ENCODE assay signal across 8 cellular contexts in the genomic region with DNA sequence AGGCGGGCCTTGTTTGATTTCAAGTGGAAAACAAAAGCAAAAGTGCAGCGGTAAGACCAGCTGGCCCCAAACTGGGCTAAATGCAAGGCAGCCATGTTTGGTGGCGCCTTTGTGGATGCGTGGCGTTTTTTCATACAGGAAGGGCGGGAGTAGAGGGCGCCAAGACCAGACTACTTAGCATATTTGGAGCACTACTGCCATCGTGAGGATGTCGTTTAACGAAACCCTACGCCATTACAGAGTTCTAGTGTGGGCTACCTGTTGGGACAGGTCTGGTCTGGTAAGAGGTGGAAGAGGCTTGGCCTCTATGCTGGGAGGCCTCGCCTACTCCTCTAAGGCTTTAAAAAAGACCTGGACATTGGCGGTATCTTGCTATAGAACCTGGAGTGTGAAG.
A peak's percentile ranks its signal among the peaks of the same experiment; 100 is the strongest.
DNase-seq lines count a peak whose midpoint lies in the region; ATAC-seq, FAIRE-seq and TF ChIP-seq lines count a peak whose summit lies in the region.

No MANE protein-coding gene starts in this region.

- POLR2A ChIA-PET in GM12878 (lab: Charles Lee): no interaction called here

- TF ChIP-seq EP300 in GM12878 (IDR thresholded peaks at IDR 0.05; ENCODE audit: borderline replicate concordance in 1 of 2, control insufficient read depth in 1 of 2, low read depth in 2 of 2, low read length in 2 of 2): no peak

- H3K36me3 Mint-ChIP-seq in activated T-helper 1 cell treated with anti-CD3 and anti-CD28 coated beads, Interleukin-12 subunit alpha, Interleukin-12 subunit beta, Interleukin-2, Interleukin-4 antibody, amounts not matched to agents 30 ng/mL and 10 ng/mL and 1 ng/mL, durations not matched to agents 14 hours and 24 hours and 36 hours (ENCODE audit: low read depth): peaks cover 22% of the 10 kb centered on the region
- peaks cover 5% of the 10 kb centered on the region for H3K36me3 Mint-ChIP-seq in activated T-helper 17 cell treated with anti-CD3 and anti-CD28 coated beads, Interleukin-2, amount 50 U/mL, for 72 hours (ENCODE audit: low read depth)

- RAD21 ChIA-PET in GM12878 (lab: Charles Lee; ENCODE audit: unreplicated experiment): interaction anchor here (0.8 to 1.2 kb wide), 3 partner anchors 20 to 51 kb away, joined by 3 to 4 read pairs (median 3); no protein-coding TSS in a partner anchor

- H2AFZ ChIP-seq in GM12878 (ENCODE audit: control insufficient read depth, low read depth, low read length) (peak overlapping the region; percentile 75), osteoblast (ENCODE audit: low read length) (peak overlapping the region; percentile 64)

- H3K4me1 Mint-ChIP-seq in activated T-helper 1 cell treated with anti-CD3 and anti-CD28 coated beads, Interleukin-12 subunit alpha, Interleukin-12 subunit beta, Interleukin-2, Interleukin-4 antibody, amounts not matched to agents 30 ng/mL and 10 ng/mL and 1 ng/mL, durations not matched to agents 14 hours and 24 hours and 36 hours (ENCODE audit: low read depth): no peaks in the 10 kb centered on the region
- H3K4me1 Mint-ChIP-seq in activated T-helper 17 cell treated with anti-CD3 and anti-CD28 coated beads, Interleukin-2, amount 50 U/mL, for 72 hours: no peaks in the 10 kb centered on the region

- H3K27ac ChIP-seq in GM12878 (ENCODE audit: control insufficient read depth, insufficient read depth) (peak overlapping the region; percentile 91), osteoblast (ENCODE audit: low read depth, low read length) (no peak overlapping the region), tibial artery (no peak overlapping the region)

- CTCF ChIA-PET in GM12878 (lab: Yijun Ruan, JAX): interaction anchor here (0.8 kb wide), 1 partner anchor 9 kb away, joined by 5 read pairs; no protein-coding TSS in a partner anchor

- intact Hi-C loops in activated T-helper 1 cell treated with anti-CD3 and anti-CD28 coated beads, Interleukin-12 subunit alpha, Interleukin-12 subunit beta, Interleukin-2, Interleukin-4 antibody, amounts not matched to agents 30 ng/mL and 10 ng/mL and 1 ng/mL, durations not matched to agents 14 hours and 24 hours and 36 hours (cut with micrococcal nuclease): no loop called here
- intact Hi-C loops in GM12878 (cut with micrococcal nuclease; ENCODE audit: unreplicated experiment): loop anchor here (1.0 kb wide), 8 partner anchors 9 to 81 kb away; no protein-coding TSS in a partner anchor
- intact Hi-C loops in tibial artery (cut with DNase I; ENCODE audit: low total_unique reads): no loop called here

- TF ChIP-seq POLR2A in GM12878 (IDR thresholded peaks at IDR 0.05; ENCODE audit: low read depth, low read length): no peak

- peak; percentile 77 for TF ChIP-seq RAD21 in GM12878 (IDR thresholded peaks at IDR 0.05; ENCODE audit: insufficient read depth, low read depth, low read length)

- peak; percentile 35 for FAIRE-seq in GM12878 (lab: Jason Lieb, UNC)

- no peaks in the 10 kb centered on the region for H3K9me3 Mint-ChIP-seq in activated T-helper 1 cell treated with anti-CD3 and anti-CD28 coated beads, Interleukin-12 subunit alpha, Interleukin-12 subunit beta, Interleukin-2, Interleukin-4 antibody, amounts not matched to agents 30 ng/mL and 10 ng/mL and 1 ng/mL, durations not matched to agents 14 hours and 24 hours and 36 hours
- H3K9me3 Mint-ChIP-seq in activated T-helper 17 cell treated with anti-CD3 and anti-CD28 coated beads, Interleukin-2, amount 50 U/mL, for 72 hours: no peaks in the 10 kb centered on the region

- no peak overlapping the region for H3K27ac Mint-ChIP-seq in activated T-helper 1 cell treated with anti-CD3 and anti-CD28 coated beads, Interleukin-12 subunit alpha, Interleukin-12 subunit beta, Interleukin-2, Interleukin-4 antibody, amounts not matched to agents 30 ng/mL and 10 ng/mL and 1 ng/mL, durations not matched to agents 14 hours and 24 hours and 36 hours
- H3K27ac Mint-ChIP-seq in activated T-helper 17 cell treated with anti-CD3 and anti-CD28 coated beads, Interleukin-2, amount 50 U/mL, for 72 hours: no peak overlapping the region

- in situ Hi-C loops in GM12878 (cut with MboI): no loop called here

- peak; percentile 77 for DNase-seq in activated T-helper 1 cell treated with Interleukin-2 at 50 U/mL for 16 hours (ENCODE audit: low read depth)
- no peak for DNase-seq in activated T-helper 1 cell treated with anti-CD3 and anti-CD28 coated beads, Interleukin-12 subunit alpha, Interleukin-12 subunit beta, Interleukin-2, Interleukin-4 antibody, amounts not matched to agents 30 ng/mL and 10 ng/mL and 1 ng/mL, durations not matched to agents 14 hours and 24 hours and 36 hours (ENCODE audit: low spot score)
- peak; percentile 87 for DNase-seq in NCI-H1105 (lab: John Stamatoyannopoulos, UW)
- DNase-seq in GM12878 (ENCODE audit: low read depth, low spot score): peak; percentile 98
- peak; percentile 91 for DNase-seq in osteoblast (ENCODE audit: insufficient read length, low spot score, missing footprints)
- no peak for DNase-seq in tibial artery

- no peaks in the 10 kb centered on the region for H3K27me3 Mint-ChIP-seq in activated T-helper 1 cell treated with anti-CD3 and anti-CD28 coated beads, Interleukin-12 subunit alpha, Interleukin-12 subunit beta, Interleukin-2, Interleukin-4 antibody, amounts not matched to agents 30 ng/mL and 10 ng/mL and 1 ng/mL, durations not matched to agents 14 hours and 24 hours and 36 hours (ENCODE audit: insufficient read depth)
- H3K27me3 Mint-ChIP-seq in activated T-helper 17 cell treated with anti-CD3 and anti-CD28 coated beads, Interleukin-2, amount 50 U/mL, for 72 hours: no peaks in the 10 kb centered on the region

- no peaks in the 10 kb centered on the region; a peak in 1 of 4 replicates for H3K27me3 ChIP-seq in GM12878 (replicated peaks in 1 of 2; ENCODE audit: control insufficient read depth in 2 of 2, insufficient read depth in 2 of 2, low read length in 1 of 2)
- H3K27me3 ChIP-seq in osteoblast (ENCODE audit: insufficient read depth, low read length): peaks cover 11% of the 10 kb centered on the region
- H3K27me3 ChIP-seq in tibial artery: no peaks in the 10 kb centered on the region

- SMC1A ChIA-PET in GM12878 (lab: Charles Lee; ENCODE audit: uncharacterized antibody, unreplicated experiment): interaction anchor here (1.1 to 1.8 kb wide), 3 partner anchors 14 to 46 kb away, joined by 3 to 6 read pairs (median 3); no protein-coding TSS in a partner anchor

- H3K9ac ChIP-seq in GM12878 (ENCODE audit: control insufficient read depth, insufficient read depth, low read length): peak overlapping the region; percentile 67

- no TSS peak for BruUV-seq in GM12878 (replicated peaks; lab: Mats Ljungman, UMichigan)

- H4K20me1 ChIP-seq in GM12878 (ENCODE audit: control insufficient read depth, insufficient read depth) (no peaks in the 10 kb centered on the region), osteoblast (ENCODE audit: insufficient read depth, low read length) (no peaks in the 10 kb centered on the region)

- peak overlapping the region; percentile 40; the same call in 1 of the 2 replicates for H3K4me2 ChIP-seq in GM12878 (ENCODE audit: control insufficient read depth, insufficient read depth)
- H3K4me2 ChIP-seq in osteoblast (ENCODE audit: insufficient read depth, low read length): peak overlapping the region; percentile 89

- H3K4me3 Mint-ChIP-seq in activated T-helper 1 cell treated with anti-CD3 and anti-CD28 coated beads, Interleukin-12 subunit alpha, Interleukin-12 subunit beta, Interleukin-2, Interleukin-4 antibody, amounts not matched to agents 30 ng/mL and 10 ng/mL and 1 ng/mL, durations not matched to agents 14 hours and 24 hours and 36 hours: no peak overlapping the region
- H3K4me3 Mint-ChIP-seq in activated T-helper 17 cell treated with anti-CD3 and anti-CD28 coated beads, Interleukin-2, amount 50 U/mL, for 72 hours: no peak overlapping the region

- ATAC-seq in GM12878: peak; percentile 87
- ATAC-seq in activated T-helper 17 cell treated with anti-CD3 and anti-CD28 coated beads, Interleukin-2, amount 50 U/mL, for 72 hours (replicated peaks): no peak
- ATAC-seq in GM19452 (IDR thresholded peaks at IDR 0.05; ENCODE audit: unreplicated experiment): no peak

- 28% methylated on average over 13 of the region's 13 CpGs for WGBS in GM12878 (ENCODE audit: insufficient coverage, insufficient replicate concordance, low lambda C conversion rate, missing lambda C conversion rate)

- H3K9me3 ChIP-seq in GM12878 (replicated peaks; ENCODE audit: control insufficient read depth, insufficient read depth, low read length) (no peaks in the 10 kb centered on the region), osteoblast (ENCODE audit: low read depth, low read length) (no peaks in the 10 kb centered on the region), tibial artery (no peaks in the 10 kb centered on the region)

- H3K36me3 ChIP-seq in GM12878 (ENCODE audit: control insufficient read depth in 2 of 2, insufficient read depth in 2 of 2, low read length in 1 of 2): peaks cover 0 to 3% of the 10 kb centered on the region in 2 experiments; a peak in 3 of 4 replicates
- H3K36me3 ChIP-seq in osteoblast (ENCODE audit: insufficient read depth, low read length): no peaks in the 10 kb centered on the region
- no peaks in the 10 kb centered on the region for H3K36me3 ChIP-seq in tibial artery

- TF ChIP-seq CTCF in GM12878 (IDR thresholded peaks at IDR 0.05 in 2 of 3, conservative IDR thresholded peaks at IDR 0.05 in 1 of 3; ENCODE audit: control insufficient read depth in 2 of 3, extremely low read depth in 1 of 3, insufficient read depth in 1 of 3, low read depth in 3 of 3, low read length in 3 of 3) (peak; percentile 49 to 75 (median 51); a peak in 5 of 6 replicates), osteoblast (IDR thresholded peaks at IDR 0.05; ENCODE audit: extremely low read depth, low read depth, low read length) (peak; percentile 43), tibial artery (IDR thresholded peaks at IDR 0.05) (no peak)

- H3K4me3 ChIP-seq in GM12878: peak overlapping the region; percentile 52
- H3K4me3 ChIP-seq in osteoblast (ENCODE audit: insufficient read depth, low read length): peak overlapping the region; percentile 67
- H3K4me3 ChIP-seq in tibial artery: no peak overlapping the region

- H3K4me1 ChIP-seq in GM12878 (ENCODE audit: control insufficient read depth, insufficient read depth, low read length) (no peaks in the 10 kb centered on the region), osteoblast (ENCODE audit: insufficient read depth, low read length) (no peaks in the 10 kb centered on the region), tibial artery (peaks cover 0 to 6% (median 0%) of the 10 kb centered on the region in 4 donors)

- H3K79me2 ChIP-seq in GM12878 (ENCODE audit: control insufficient read depth, insufficient read depth, low read length): no peaks in the 10 kb centered on the region
- H3K79me2 ChIP-seq in osteoblast (ENCODE audit: insufficient read depth, low read length): no peaks in the 10 kb centered on the region

TF ChIP-seq in GM12878, 131 proteins besides CTCF, POLR2A, EP300 and RAD21 (continues in another document):
- peak; percentile 88; the same call in 1 of the 2 replicates for TF ChIP-seq TBL1XR1 (IDR thresholded peaks at IDR 0.05; ENCODE audit: low read depth, low read length)
- TF ChIP-seq HCFC1 (IDR thresholded peaks at IDR 0.05; ENCODE audit: low read length): peak; percentile 57

Comparison
In these comparisons a context has a peak if more than half of its experiments do, and no peak if none do; other contexts are left out.
1. DNase-seq: peak in activated T-helper 1 cell treated with Interleukin-2 at 50 U/mL for 16 hours (single experiment), NCI-H1105 (single experiment), GM12878 (single experiment) and osteoblast (single experiment); none in activated T-helper 1 cell treated with anti-CD3 and anti-CD28 coated beads, Interleukin-12 subunit alpha, Interleukin-12 subunit beta, Interleukin-2, Interleukin-4 antibody, amounts not matched to agents 30 ng/mL and 10 ng/mL and 1 ng/mL, durations not matched to agents 14 hours and 24 hours and 36 hours (single experiment) and tibial artery (0 of 2).
2. H3K4me3 ChIP-seq: peak in GM12878 (single experiment) and osteoblast (single experiment); none in tibial artery (0 of 2).
3. CTCF ChIP-seq: peak in GM12878 (3 of 3) and osteoblast (single experiment); none in tibial artery (0 of 2).